ENCODE assay signal across 8 cellular contexts in the genomic region with DNA sequence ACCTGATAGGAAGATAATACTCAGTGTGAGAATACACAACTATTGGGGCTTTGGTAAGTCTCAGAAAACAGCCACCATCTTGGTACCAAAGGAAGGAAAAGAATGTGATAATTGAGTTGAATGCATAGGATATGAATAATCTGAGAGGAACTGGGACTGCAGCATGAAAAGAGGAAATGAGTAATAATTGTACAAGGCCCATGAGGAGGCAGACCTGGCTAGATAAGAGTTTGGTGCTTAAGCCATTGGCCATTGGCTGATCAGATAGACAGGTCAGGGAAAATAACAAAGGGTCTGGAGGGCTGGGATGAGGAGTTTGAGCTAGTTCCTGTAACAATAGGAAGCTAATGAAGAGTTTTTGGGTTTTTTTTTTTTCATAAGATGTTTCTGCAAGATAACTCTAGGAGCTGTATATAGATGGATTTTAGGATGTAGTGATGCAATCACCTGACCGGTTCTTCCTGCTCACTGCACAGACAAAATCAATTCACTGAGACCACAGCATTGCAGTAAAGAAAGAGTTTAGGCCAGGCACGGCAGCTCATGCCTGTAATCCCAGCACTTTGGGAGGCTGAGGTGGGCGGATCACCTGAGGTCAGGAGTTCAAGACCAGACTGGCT. TPM values are rescaled to one million over a fixed set of nuclear protein-coding genes. Genes with fewer than 3 reads are reported as not detected.
DNase-seq lines count a peak whose midpoint lies in the region; ATAC-seq and TF ChIP-seq lines count a peak whose summit lies in the region.

No MANE protein-coding gene starts in this region.

- no peaks in the 10 kb centered on the region for H3K27me3 Mint-ChIP-seq in activated naive CD8-positive, alpha-beta T cell treated with anti-CD3 and anti-CD28 coated beads, Interleukin-2, amount 10 ng/mL, durations not matched to agents 7 days and 5 days
- H3K27me3 Mint-ChIP-seq in immature natural killer cell (ENCODE audit: low read depth in 3 of 3) (peaks cover 0 to 3% (median 3%) of the 10 kb centered on the region in 3 donors), glutamatergic neuron (ENCODE audit: unreplicated experiment) (no peaks in the 10 kb centered on the region)

- peaks cover 3% of the 10 kb centered on the region for H3K9me3 Mint-ChIP-seq in activated naive CD8-positive, alpha-beta T cell treated with anti-CD3 and anti-CD28 coated beads, Interleukin-2, amount 10 ng/mL, durations not matched to agents 7 days and 5 days
- H3K9me3 Mint-ChIP-seq in immature natural killer cell, result no peaks in the 10 kb centered on the region
- no peaks in the 10 kb centered on the region for H3K9me3 Mint-ChIP-seq in glutamatergic neuron (ENCODE audit: unreplicated experiment)

- DNase-seq in COLO829 (ENCODE audit: low spot score) (peak; percentile 34), immature natural killer cell (no peak), glutamatergic neuron (no peak), epidermal melanocyte (ENCODE audit: insufficient read length, low spot score) (no peak), NCI-H2227 (lab: John Stamatoyannopoulos, UW; ENCODE audit: unreplicated experiment) (no peak)
- no peak for DNase-seq in activated naive CD8-positive, alpha-beta T cell treated with anti-CD3 and anti-CD28 coated beads, Interleukin-2, amount 10 ng/mL, durations not matched to agents 7 days and 5 days

- no peak overlapping the region for H3K4me3 Mint-ChIP-seq in activated naive CD8-positive, alpha-beta T cell treated with anti-CD3 and anti-CD28 coated beads, Interleukin-2, amount 10 ng/mL, durations not matched to agents 7 days and 5 days
- no peak overlapping the region for H3K4me3 Mint-ChIP-seq in immature natural killer cell
- H3K4me3 Mint-ChIP-seq in glutamatergic neuron (ENCODE audit: unreplicated experiment), result no peak overlapping the region

- POLR2A ChIA-PET in activated naive CD8-positive, alpha-beta T cell treated with anti-CD3 and anti-CD28 coated beads, Interleukin-2, amount 10 ng/mL, durations not matched to agents 7 days and 5 days (lab: Charles Lee), result interaction anchor here (0.6 kb wide), 1 partner anchor 21 kb away, joined by 3 read pairs; no protein-coding TSS in a partner anchor

- H3K27ac Mint-ChIP-seq in activated naive CD8-positive, alpha-beta T cell treated with anti-CD3 and anti-CD28 coated beads, Interleukin-2, amount 10 ng/mL, durations not matched to agents 7 days and 5 days, result peak overlapping the region; percentile 74
- H3K27ac Mint-ChIP-seq in immature natural killer cell (no peak overlapping the region), glutamatergic neuron (ENCODE audit: unreplicated experiment) (no peak overlapping the region)

- ATAC-seq in GM19468 (IDR thresholded peaks at IDR 0.05; ENCODE audit: extremely low read depth, unreplicated experiment) (peak; percentile 76), HG03469 (IDR thresholded peaks at IDR 0.05; ENCODE audit: unreplicated experiment) (peak; percentile 94)
- ATAC-seq in activated naive CD8-positive, alpha-beta T cell treated with anti-CD3 and anti-CD28 coated beads, Interleukin-2, amount 10 ng/mL, durations not matched to agents 7 days and 5 days (ENCODE audit: low read depth), result no peak

- peaks cover 2% of the 10 kb centered on the region for H3K36me3 Mint-ChIP-seq in activated naive CD8-positive, alpha-beta T cell treated with anti-CD3 and anti-CD28 coated beads, Interleukin-2, amount 10 ng/mL, durations not matched to agents 7 days and 5 days
- H3K36me3 Mint-ChIP-seq in immature natural killer cell (no peaks in the 10 kb centered on the region), glutamatergic neuron (ENCODE audit: unreplicated experiment) (no peaks in the 10 kb centered on the region)

- no peak for TF ChIP-seq CTCF in glutamatergic neuron (IDR thresholded peaks at IDR 0.05; ENCODE audit: partially characterized antibody, unreplicated experiment)

- H3K4me1 Mint-ChIP-seq in activated naive CD8-positive, alpha-beta T cell treated with anti-CD3 and anti-CD28 coated beads, Interleukin-2, amount 10 ng/mL, durations not matched to agents 7 days and 5 days, result peaks cover 8% of the 10 kb centered on the region
- H3K4me1 Mint-ChIP-seq in immature natural killer cell (peaks cover 0 to 2% of the 10 kb centered on the region in 2 donors), glutamatergic neuron (ENCODE audit: low read depth, unreplicated experiment) (no peaks in the 10 kb centered on the region)

RNA-seq across cellular contexts. Expression of a gene that starts 5.3 kb away (rescaled TPM):
- 10 to 100 TPM; 33.0 to 34.0 TPM for total RNA-seq in activated naive CD8-positive, alpha-beta T cell treated with anti-CD3 and anti-CD28 coated beads, Interleukin-2, amount 10 ng/mL, durations not matched to agents 7 days and 5 days
- polyA plus RNA-seq in immature natural killer cell, result 10 to 100 TPM; 33.4 to 65.8 (median 36.3) TPM
- total RNA-seq in glutamatergic neuron (ENCODE audit: unreplicated experiment), result 5.1 TPM

RNA-seq across cellular contexts. Expression of a gene that starts 21.5 kb away (rescaled TPM):
- not detected for total RNA-seq in activated naive CD8-positive, alpha-beta T cell treated with anti-CD3 and anti-CD28 coated beads, Interleukin-2, amount 10 ng/mL, durations not matched to agents 7 days and 5 days
- not detected for polyA plus RNA-seq in immature natural killer cell
- total RNA-seq in glutamatergic neuron (ENCODE audit: unreplicated experiment), result 27.5 TPM

RNA-seq across cellular contexts. Expression of a gene that starts 40.8 kb away (rescaled TPM):
- 10 to 100 TPM; 21.4 to 24.6 TPM for total RNA-seq in activated naive CD8-positive, alpha-beta T cell treated with anti-CD3 and anti-CD28 coated beads, Interleukin-2, amount 10 ng/mL, durations not matched to agents 7 days and 5 days
- 1 to 10 TPM in 1 of 3 donors, under 1 TPM in 1, not detected in 1; 0.38 to 1.1 TPM for polyA plus RNA-seq in immature natural killer cell
- total RNA-seq in glutamatergic neuron (ENCODE audit: unreplicated experiment), result 10.2 TPM

Comparison
In these comparisons a context has a peak if more than half of its experiments do, and no peak if none do; other contexts are left out.
1. RNA of a gene that starts 21.5 kb away (total RNA-seq): 27.5 TPM in glutamatergic neuron (single experiment); not detected in activated naive CD8-positive, alpha-beta T cell treated with anti-CD3 and anti-CD28 coated beads, Interleukin-2, amount 10 ng/mL, durations not matched to agents 7 days and 5 days; every median in the first group is over 10 times any median in the second.